1 cellular context compared by ENCODE assay signal in the genomic region with DNA sequence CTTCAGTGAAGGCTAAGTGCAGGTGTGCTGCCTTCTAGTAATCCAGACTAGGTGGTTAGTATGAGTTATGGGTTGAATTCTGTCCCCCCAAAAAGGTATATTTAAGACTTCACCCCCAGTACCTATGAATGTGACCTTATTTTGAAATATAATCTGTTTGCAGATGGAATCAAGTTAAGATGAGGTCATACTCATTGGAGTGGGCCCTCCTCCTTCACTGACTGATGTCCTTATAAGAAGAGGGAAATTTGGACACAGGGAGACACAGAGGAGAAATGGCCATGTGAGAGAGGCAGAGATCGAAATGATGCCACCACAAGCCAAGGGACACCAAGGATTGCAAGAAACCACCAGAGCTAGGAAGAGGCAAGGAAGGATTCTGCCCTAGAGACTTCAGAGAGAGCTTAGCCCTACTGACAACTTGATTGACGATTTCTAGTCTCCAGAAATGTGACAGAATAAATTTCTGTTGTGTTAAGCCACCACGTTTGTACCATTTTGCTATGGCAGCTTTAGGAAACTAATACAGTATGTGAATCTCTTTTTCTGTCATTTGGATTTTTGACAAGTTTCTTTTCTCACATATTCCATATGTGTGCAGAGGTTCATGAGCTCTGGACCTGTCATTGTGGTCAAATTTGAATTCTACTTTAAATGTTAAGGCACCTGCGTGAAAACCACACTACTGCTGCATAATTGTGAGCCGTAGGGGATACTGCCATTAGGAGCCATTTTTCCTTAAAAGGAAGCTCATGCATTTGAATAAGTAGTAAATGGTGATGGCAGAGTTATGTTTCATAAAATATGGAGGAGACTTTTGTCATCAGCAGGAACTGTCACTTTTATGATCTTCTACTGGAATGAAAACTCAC.
TF ChIP-seq lines count a peak whose summit lies in the region.

No MANE protein-coding gene starts in this region.

TF ChIP-seq in GM12878, 131 proteins besides CTCF, POLR2A, EP300 and RAD21 (continued from another document and continues in another):
- TF ChIP-seq, protein P1, sequence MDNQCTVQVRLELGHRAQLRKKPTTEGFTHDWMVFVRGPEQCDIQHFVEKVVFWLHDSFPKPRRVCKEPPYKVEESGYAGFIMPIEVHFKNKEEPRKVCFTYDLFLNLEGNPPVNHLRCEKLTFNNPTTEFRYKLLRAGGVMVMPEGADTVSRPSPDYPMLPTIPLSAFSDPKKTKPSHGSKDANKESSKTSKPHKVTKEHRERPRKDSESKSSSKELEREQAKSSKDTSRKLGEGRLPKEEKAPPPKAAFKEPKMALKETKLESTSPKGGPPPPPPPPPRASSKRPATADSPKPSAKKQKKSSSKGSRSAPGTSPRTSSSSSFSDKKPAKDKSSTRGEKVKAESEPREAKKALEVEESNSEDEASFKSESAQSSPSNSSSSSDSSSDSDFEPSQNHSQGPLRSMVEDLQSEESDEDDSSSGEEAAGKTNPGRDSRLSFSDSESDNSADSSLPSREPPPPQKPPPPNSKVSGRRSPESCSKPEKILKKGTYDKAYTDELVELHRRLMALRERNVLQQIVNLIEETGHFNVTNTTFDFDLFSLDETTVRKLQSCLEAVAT (IDR thresholded peaks at IDR 0.05) = no peak
- no peak for TF ChIP-seq YY1 (IDR thresholded peaks at IDR 0.05; ENCODE audit: low read depth, low read length)
- TF ChIP-seq, protein P2, sequence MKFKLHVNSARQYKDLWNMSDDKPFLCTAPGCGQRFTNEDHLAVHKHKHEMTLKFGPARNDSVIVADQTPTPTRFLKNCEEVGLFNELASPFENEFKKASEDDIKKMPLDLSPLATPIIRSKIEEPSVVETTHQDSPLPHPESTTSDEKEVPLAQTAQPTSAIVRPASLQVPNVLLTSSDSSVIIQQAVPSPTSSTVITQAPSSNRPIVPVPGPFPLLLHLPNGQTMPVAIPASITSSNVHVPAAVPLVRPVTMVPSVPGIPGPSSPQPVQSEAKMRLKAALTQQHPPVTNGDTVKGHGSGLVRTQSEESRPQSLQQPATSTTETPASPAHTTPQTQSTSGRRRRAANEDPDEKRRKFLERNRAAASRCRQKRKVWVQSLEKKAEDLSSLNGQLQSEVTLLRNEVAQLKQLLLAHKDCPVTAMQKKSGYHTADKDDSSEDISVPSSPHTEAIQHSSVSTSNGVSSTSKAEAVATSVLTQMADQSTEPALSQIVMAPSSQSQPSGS (IDR thresholded peaks at IDR 0.05; ENCODE audit: low read length) = no peak
- no peak for TF ChIP-seq TAF1 (IDR thresholded peaks at IDR 0.05; ENCODE audit: borderline replicate concordance, low read depth, low read length)
- no peak for TF ChIP-seq HDGF (IDR thresholded peaks at IDR 0.05)
- no peak for TF ChIP-seq CBX5 (IDR thresholded peaks at IDR 0.05; ENCODE audit: low read depth)
- no peak for TF ChIP-seq RBBP5 (conservative IDR thresholded peaks at IDR 0.05)
- no peak for TF ChIP-seq ESRRA (IDR thresholded peaks at IDR 0.05; ENCODE audit: low read length)
- no peak for TF ChIP-seq PAX8 (IDR thresholded peaks at IDR 0.05)
- TF ChIP-seq, protein P3, sequence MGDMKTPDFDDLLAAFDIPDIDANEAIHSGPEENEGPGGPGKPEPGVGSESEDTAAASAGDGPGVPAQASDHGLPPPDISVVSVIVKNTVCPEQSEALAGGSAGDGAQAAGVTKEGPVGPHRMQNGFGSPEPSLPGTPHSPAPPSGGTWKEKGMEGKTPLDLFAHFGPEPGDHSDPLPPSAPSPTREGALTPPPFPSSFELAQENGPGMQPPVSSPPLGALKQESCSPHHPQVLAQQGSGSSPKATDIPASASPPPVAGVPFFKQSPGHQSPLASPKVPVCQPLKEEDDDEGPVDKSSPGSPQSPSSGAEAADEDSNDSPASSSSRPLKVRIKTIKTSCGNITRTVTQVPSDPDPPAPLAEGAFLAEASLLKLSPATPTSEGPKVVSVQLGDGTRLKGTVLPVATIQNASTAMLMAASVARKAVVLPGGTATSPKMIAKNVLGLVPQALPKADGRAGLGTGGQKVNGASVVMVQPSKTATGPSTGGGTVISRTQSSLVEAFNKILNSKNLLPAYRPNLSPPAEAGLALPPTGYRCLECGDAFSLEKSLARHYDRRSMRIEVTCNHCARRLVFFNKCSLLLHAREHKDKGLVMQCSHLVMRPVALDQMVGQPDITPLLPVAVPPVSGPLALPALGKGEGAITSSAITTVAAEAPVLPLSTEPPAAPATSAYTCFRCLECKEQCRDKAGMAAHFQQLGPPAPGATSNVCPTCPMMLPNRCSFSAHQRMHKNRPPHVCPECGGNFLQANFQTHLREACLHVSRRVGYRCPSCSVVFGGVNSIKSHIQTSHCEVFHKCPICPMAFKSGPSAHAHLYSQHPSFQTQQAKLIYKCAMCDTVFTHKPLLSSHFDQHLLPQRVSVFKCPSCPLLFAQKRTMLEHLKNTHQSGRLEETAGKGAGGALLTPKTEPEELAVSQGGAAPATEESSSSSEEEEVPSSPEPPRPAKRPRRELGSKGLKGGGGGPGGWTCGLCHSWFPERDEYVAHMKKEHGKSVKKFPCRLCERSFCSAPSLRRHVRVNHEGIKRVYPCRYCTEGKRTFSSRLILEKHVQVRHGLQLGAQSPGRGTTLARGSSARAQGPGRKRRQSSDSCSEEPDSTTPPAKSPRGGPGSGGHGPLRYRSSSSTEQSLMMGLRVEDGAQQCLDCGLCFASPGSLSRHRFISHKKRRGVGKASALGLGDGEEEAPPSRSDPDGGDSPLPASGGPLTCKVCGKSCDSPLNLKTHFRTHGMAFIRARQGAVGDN (IDR thresholded peaks at IDR 0.05) = no peak
- TF ChIP-seq, protein P4, sequence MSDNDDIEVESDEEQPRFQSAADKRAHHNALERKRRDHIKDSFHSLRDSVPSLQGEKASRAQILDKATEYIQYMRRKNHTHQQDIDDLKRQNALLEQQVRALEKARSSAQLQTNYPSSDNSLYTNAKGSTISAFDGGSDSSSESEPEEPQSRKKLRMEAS (IDR thresholded peaks at IDR 0.05; ENCODE audit: low read depth, low read length) = no peak
- TF ChIP-seq SMAD1 (IDR thresholded peaks at IDR 0.05; ENCODE audit: low read depth, partially characterized antibody) = no peak
- TF ChIP-seq ASH2L (IDR thresholded peaks at IDR 0.05; ENCODE audit: borderline replicate concordance, low read depth) = no peak
- TF ChIP-seq, protein P5, sequence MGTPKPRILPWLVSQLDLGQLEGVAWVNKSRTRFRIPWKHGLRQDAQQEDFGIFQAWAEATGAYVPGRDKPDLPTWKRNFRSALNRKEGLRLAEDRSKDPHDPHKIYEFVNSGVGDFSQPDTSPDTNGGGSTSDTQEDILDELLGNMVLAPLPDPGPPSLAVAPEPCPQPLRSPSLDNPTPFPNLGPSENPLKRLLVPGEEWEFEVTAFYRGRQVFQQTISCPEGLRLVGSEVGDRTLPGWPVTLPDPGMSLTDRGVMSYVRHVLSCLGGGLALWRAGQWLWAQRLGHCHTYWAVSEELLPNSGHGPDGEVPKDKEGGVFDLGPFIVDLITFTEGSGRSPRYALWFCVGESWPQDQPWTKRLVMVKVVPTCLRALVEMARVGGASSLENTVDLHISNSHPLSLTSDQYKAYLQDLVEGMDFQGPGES (IDR thresholded peaks at IDR 0.05) = no peak
- TF ChIP-seq, protein P6, sequence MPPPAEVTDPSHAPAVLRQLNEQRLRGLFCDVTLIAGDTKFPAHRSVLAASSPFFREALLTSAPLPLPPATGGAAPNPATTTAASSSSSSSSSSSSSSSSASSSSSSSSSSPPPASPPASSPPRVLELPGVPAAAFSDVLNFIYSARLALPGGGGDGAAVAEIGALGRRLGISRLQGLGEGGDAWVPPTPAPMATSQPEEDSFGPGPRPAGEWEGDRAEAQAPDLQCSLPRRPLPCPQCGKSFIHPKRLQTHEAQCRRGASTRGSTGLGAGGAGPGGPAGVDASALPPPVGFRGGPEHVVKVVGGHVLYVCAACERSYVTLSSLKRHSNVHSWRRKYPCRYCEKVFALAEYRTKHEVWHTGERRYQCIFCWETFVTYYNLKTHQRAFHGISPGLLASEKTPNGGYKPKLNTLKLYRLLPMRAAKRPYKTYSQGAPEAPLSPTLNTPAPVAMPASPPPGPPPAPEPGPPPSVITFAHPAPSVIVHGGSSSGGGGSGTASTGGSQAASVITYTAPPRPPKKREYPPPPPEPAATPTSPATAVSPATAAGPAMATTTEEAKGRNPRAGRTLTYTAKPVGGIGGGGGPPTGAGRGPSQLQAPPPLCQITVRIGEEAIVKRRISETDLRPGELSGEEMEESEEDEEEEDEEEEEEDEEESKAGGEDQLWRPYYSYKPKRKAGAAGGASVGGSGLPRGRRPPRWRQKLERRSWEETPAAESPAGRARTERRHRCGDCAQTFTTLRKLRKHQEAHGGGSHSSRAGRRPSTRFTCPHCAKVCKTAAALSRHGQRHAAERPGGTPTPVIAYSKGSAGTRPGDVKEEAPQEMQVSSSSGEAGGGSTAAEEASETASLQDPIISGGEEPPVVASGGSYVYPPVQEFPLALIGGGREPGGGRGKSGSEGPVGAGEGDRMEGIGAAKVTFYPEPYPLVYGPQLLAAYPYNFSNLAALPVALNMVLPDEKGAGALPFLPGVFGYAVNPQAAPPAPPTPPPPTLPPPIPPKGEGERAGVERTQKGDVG (CRISPR knock-in tag; IDR thresholded peaks at IDR 0.05) = no peak
- TF ChIP-seq ETV6 (conservative IDR thresholded peaks at IDR 0.05 in 1 of 2, IDR thresholded peaks at IDR 0.05 in 1 of 2; ENCODE audit: borderline replicate concordance in 1 of 2, low read depth in 1 of 2) = 0 out of 4 replicates have a peak, but pooled peaks of 1 of the 2 experiments have one; percentile 7
- TF ChIP-seq, protein P7, sequence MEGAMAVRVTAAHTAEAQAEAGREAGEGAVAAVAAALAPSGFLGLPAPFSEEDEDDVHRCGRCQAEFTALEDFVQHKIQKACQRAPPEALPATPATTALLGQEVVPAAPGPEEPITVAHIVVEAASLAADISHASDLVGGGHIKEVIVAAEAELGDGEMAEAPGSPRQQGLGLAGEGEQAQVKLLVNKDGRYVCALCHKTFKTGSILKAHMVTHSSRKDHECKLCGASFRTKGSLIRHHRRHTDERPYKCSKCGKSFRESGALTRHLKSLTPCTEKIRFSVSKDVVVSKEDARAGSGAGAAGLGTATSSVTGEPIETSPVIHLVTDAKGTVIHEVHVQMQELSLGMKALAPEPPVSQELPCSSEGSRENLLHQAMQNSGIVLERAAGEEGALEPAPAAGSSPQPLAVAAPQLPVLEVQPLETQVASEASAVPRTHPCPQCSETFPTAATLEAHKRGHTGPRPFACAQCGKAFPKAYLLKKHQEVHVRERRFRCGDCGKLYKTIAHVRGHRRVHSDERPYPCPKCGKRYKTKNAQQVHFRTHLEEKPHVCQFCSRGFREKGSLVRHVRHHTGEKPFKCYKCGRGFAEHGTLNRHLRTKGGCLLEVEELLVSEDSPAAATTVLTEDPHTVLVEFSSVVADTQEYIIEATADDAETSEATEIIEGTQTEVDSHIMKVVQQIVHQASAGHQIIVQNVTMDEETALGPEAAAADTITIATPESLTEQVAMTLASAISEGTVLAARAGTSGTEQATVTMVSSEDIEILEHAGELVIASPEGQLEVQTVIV (IDR thresholded peaks at IDR 0.05; ENCODE audit: borderline replicate concordance, partially characterized antibody) = no peak
- no peak for TF ChIP-seq EZH2 (IDR thresholded peaks at IDR 0.05; ENCODE audit: borderline replicate concordance, control insufficient read depth, low read depth, low read length)
- TF ChIP-seq RUNX3 (IDR thresholded peaks at IDR 0.05; ENCODE audit: low read length) = peak; percentile 77
- TF ChIP-seq, protein P8, sequence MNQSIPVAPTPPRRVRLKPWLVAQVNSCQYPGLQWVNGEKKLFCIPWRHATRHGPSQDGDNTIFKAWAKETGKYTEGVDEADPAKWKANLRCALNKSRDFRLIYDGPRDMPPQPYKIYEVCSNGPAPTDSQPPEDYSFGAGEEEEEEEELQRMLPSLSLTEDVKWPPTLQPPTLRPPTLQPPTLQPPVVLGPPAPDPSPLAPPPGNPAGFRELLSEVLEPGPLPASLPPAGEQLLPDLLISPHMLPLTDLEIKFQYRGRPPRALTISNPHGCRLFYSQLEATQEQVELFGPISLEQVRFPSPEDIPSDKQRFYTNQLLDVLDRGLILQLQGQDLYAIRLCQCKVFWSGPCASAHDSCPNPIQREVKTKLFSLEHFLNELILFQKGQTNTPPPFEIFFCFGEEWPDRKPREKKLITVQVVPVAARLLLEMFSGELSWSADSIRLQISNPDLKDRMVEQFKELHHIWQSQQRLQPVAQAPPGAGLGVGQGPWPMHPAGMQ (IDR thresholded peaks at IDR 0.05; ENCODE audit: borderline replicate concordance) = no peak
- TF ChIP-seq NFXL1 (IDR thresholded peaks at IDR 0.05; ENCODE audit: borderline replicate concordance) = no peak
- no peak for TF ChIP-seq FOXM1 (IDR thresholded peaks at IDR 0.05; ENCODE audit: low read depth, low read length)
- no peak for TF ChIP-seq STAT1 (conservative IDR thresholded peaks at IDR 0.05)
- TF ChIP-seq, protein P9, sequence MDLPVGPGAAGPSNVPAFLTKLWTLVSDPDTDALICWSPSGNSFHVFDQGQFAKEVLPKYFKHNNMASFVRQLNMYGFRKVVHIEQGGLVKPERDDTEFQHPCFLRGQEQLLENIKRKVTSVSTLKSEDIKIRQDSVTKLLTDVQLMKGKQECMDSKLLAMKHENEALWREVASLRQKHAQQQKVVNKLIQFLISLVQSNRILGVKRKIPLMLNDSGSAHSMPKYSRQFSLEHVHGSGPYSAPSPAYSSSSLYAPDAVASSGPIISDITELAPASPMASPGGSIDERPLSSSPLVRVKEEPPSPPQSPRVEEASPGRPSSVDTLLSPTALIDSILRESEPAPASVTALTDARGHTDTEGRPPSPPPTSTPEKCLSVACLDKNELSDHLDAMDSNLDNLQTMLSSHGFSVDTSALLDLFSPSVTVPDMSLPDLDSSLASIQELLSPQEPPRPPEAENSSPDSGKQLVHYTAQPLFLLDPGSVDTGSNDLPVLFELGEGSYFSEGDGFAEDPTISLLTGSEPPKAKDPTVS (IDR thresholded peaks at IDR 0.05; ENCODE audit: low read depth, low read length) = no peak
- TF ChIP-seq ZNF24 (IDR thresholded peaks at IDR 0.05) = no peak
- peak; percentile 39; the same call in 1 of the 2 replicates for TF ChIP-seq IKZF1 (conservative IDR thresholded peaks at IDR 0.05)
- TF ChIP-seq BHLHE40 (IDR thresholded peaks at IDR 0.05; ENCODE audit: borderline replicate concordance in 1 of 2, low read depth in 2 of 2, low read length in 1 of 2) = peak; percentile 35 to 66; a peak in 3 of 4 replicates
- no peak for TF ChIP-seq HDAC6 (IDR thresholded peaks at IDR 0.05; ENCODE audit: unreplicated experiment)
- TF ChIP-seq STAT3 (IDR thresholded peaks at IDR 0.05; ENCODE audit: low read depth, low read length) = no peak
- no peak for TF ChIP-seq WRNIP1 (IDR thresholded peaks at IDR 0.05; ENCODE audit: borderline replicate concordance, low read depth, low read length)
- TF ChIP-seq, protein P10, sequence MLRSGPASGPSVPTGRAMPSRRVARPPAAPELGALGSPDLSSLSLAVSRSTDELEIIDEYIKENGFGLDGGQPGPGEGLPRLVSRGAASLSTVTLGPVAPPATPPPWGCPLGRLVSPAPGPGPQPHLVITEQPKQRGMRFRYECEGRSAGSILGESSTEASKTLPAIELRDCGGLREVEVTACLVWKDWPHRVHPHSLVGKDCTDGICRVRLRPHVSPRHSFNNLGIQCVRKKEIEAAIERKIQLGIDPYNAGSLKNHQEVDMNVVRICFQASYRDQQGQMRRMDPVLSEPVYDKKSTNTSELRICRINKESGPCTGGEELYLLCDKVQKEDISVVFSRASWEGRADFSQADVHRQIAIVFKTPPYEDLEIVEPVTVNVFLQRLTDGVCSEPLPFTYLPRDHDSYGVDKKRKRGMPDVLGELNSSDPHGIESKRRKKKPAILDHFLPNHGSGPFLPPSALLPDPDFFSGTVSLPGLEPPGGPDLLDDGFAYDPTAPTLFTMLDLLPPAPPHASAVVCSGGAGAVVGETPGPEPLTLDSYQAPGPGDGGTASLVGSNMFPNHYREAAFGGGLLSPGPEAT (IDR thresholded peaks at IDR 0.05; ENCODE audit: low read depth) = 0 out of 2 replicates have a peak, but pooled peaks have one; percentile 22
- TF ChIP-seq CHD4 (IDR thresholded peaks at IDR 0.05) = no peak
